ENCODE assay signal across 26 cellular contexts in genomic region chr2:101162561-101163330, GRCh38. TPM values are rescaled to one million over a fixed set of nuclear protein-coding genes. Genes with fewer than 3 reads are reported as not detected.
A peak's percentile ranks its signal among the peaks of the same experiment; 100 is the strongest.
DNase-seq lines count a peak whose midpoint lies in the region; ATAC-seq, FAIRE-seq and TF ChIP-seq lines count a peak whose summit lies in the region.
"Had no signal": no experiment of that assay in that cellular context is flagged by ENCODE, and none has a peak within 500 bp of the region (broad histone marks: within the 10 kb centered on the region; RNA-seq: fewer than 3 reads in every experiment).

No MANE protein-coding gene starts in this region.

- H3K9me3 ChIP-seq in endothelial cell of umbilical vein (replicated peaks; ENCODE audit: control insufficient read depth, insufficient read depth, low read length) = no peaks in the 10 kb centered on the region
- H3K9me3 ChIP-seq: neutrophil, testis had no signal

- H3K9me3 Mint-ChIP-seq in HFFc6 = no peaks in the 10 kb centered on the region; the same call in 1 of the 2 replicates

- CTCF ChIA-PET in endothelial cell of umbilical vein (lab: Charles Lee) = interaction anchor here (0.8 to 2.1 kb wide), 4 partner anchors 10 to 126 kb away, joined by 3 to 7 read pairs (median 6); no protein-coding TSS in a partner anchor

- H4K8ac ChIP-seq in mesendoderm (ENCODE audit: low read depth, low read length) = no peak overlapping the region

- no peak overlapping the region for H3K27ac ChIP-seq in endothelial cell of umbilical vein (ENCODE audit: insufficient read depth, low read depth, low read length)
- no peak overlapping the region for H3K27ac ChIP-seq in mesendoderm (ENCODE audit: low read depth, low read length)
- H3K27ac ChIP-seq: neutrophil, testis had no signal

- intact Hi-C loops in endothelial cell of umbilical vein (cut with micrococcal nuclease) = no loop called here

- H3K36me3 Mint-ChIP-seq in HFFc6 (ENCODE audit: low read depth) = no peaks in the 10 kb centered on the region
- H3K36me3 Mint-ChIP-seq: T-cell had no signal

- H3K79me2 ChIP-seq in endothelial cell of umbilical vein (ENCODE audit: control insufficient read depth, insufficient read depth, low read length) = no peaks in the 10 kb centered on the region
- H3K79me2 ChIP-seq in mesendoderm (ENCODE audit: control insufficient read depth, insufficient read depth, low read length) = no peaks in the 10 kb centered on the region

- H3K4me3 Mint-ChIP-seq in HFFc6 = no peak overlapping the region
- H3K4me3 Mint-ChIP-seq: activated CD8-positive, alpha-beta T cell treated with anti-CD3 and anti-CD28 coated beads, Interleukin-2, amount 10 ng/mL, durations not matched to agents 7 days and 5 days; activated T-cell treated with anti-CD3 and anti-CD28 coated beads, Interleukin-2, amount 50 U/mL, for 24 hours; CD4-positive, alpha-beta memory T cell; stimulated activated naive B cell treated with anti-CD40 and anti-IgM and Interleukin-4, amounts not matched to agents 10 μg/mL and 1 μg/mL and 100 μg/mL, for 72 hours; T-cell had no signal

- ATAC-seq in HG03521 (IDR thresholded peaks at IDR 0.05; ENCODE audit: unreplicated experiment) = no peak
- ATAC-seq: activated CD8-positive, alpha-beta T cell treated with anti-CD3 and anti-CD28 coated beads, Interleukin-2, amount 10 ng/mL, durations not matched to agents 7 days and 5 days; PC-3; stimulated activated naive B cell treated with anti-CD40 and anti-IgM and Interleukin-4, amounts not matched to agents 10 μg/mL and 1 μg/mL and 100 μg/mL, for 72 hours; T-cell had no signal

- no peak overlapping the region for H4K5ac ChIP-seq in mesendoderm (ENCODE audit: low read length)

- no peak overlapping the region for H2BK15ac ChIP-seq in mesendoderm (replicated peaks; ENCODE audit: low read depth)

- H3K18ac ChIP-seq in mesendoderm (ENCODE audit: low read length) = no peak overlapping the region

- H3K9ac ChIP-seq in endothelial cell of umbilical vein (replicated peaks; ENCODE audit: extremely low read depth, insufficient read depth, low read length) (no peak overlapping the region), mesendoderm (ENCODE audit: low read length) (no peak overlapping the region)

- no peak overlapping the region for H2AK5ac ChIP-seq in mesendoderm (ENCODE audit: low read length)

- no peaks in the 10 kb centered on the region for H3K9me1 ChIP-seq in endothelial cell of umbilical vein (replicated peaks; ENCODE audit: control insufficient read depth, extremely low read depth, insufficient read depth, low read length)

- no peaks in the 10 kb centered on the region for H3K79me1 ChIP-seq in mesendoderm (ENCODE audit: low read length)

- POLR2A ChIA-PET in endothelial cell of umbilical vein (lab: Charles Lee) = no interaction called here

- TF ChIP-seq POLR2A in endothelial cell of umbilical vein (IDR thresholded peaks at IDR 0.05; ENCODE audit: low read depth, low read length) = no peak

- H3K23ac ChIP-seq in mesendoderm (ENCODE audit: low read length) = no peak overlapping the region

- no peaks in the 10 kb centered on the region for H3K4me1 Mint-ChIP-seq in HFFc6 (ENCODE audit: low read depth)
- H3K4me1 Mint-ChIP-seq: CD4-positive, alpha-beta memory T cell; T-cell had no signal

- no peaks in the 10 kb centered on the region for H4K20me1 ChIP-seq in endothelial cell of umbilical vein (replicated peaks; ENCODE audit: control insufficient read depth, extremely low read depth, insufficient read depth, low read length)

- no peak overlapping the region for H2BK5ac ChIP-seq in mesendoderm (ENCODE audit: low read length)

- no peak overlapping the region for H3K4ac ChIP-seq in mesendoderm (ENCODE audit: low read depth, low read length)

- dilution Hi-C loops in endothelial cell of umbilical vein (cut with MboI; ENCODE audit: extremely low pct_ligation_motif_present, low sequenced_read_pairs) = no loop called here

- H3K27ac Mint-ChIP-seq in HFFc6 = no peak overlapping the region
- H3K27ac Mint-ChIP-seq: activated CD8-positive, alpha-beta T cell treated with anti-CD3 and anti-CD28 coated beads, Interleukin-2, amount 10 ng/mL, durations not matched to agents 7 days and 5 days; activated T-cell treated with anti-CD3 and anti-CD28 coated beads, Interleukin-2, amount 50 U/mL, for 24 hours; stimulated activated naive B cell treated with anti-CD40 and anti-IgM and Interleukin-4, amounts not matched to agents 10 μg/mL and 1 μg/mL and 100 μg/mL, for 72 hours; T-cell had no signal

- peak; percentile 52 for FAIRE-seq in endothelial cell of umbilical vein (lab: Jason Lieb, UNC)

- H3K27me3 Mint-ChIP-seq in HFFc6 (ENCODE audit: insufficient read depth) = peaks cover 16% of the 10 kb centered on the region
- H3K27me3 Mint-ChIP-seq: activated T-cell treated with anti-CD3 and anti-CD28 coated beads, Interleukin-2, amount 50 U/mL, for 24 hours; CD4-positive, alpha-beta memory T cell; stimulated activated naive B cell treated with anti-CD40 and anti-IgM and Interleukin-4, amounts not matched to agents 10 μg/mL and 1 μg/mL and 100 μg/mL, for 72 hours; T-cell had no signal

- WGBS in mesendoderm (ENCODE audit: extremely low coverage, insufficient coverage, low lambda C conversion rate) = 100% methylated on average over 2 of the region's 9 CpGs

- no peak overlapping the region for H3K4me3 ChIP-seq in H7 (ENCODE audit: insufficient read depth, low read depth, low read length)
- H3K4me3 ChIP-seq in endothelial cell of umbilical vein (replicated peaks in 1 of 3; ENCODE audit: insufficient read depth in 1 of 3, low read depth in 1 of 3, low read length in 3 of 3) = no peak overlapping the region
- H3K4me3 ChIP-seq in mesendoderm (ENCODE audit: low read length) = no peak overlapping the region
- H3K4me3 ChIP-seq: smooth muscle cell, testis had no signal

- H2AFZ ChIP-seq in endothelial cell of umbilical vein (ENCODE audit: low read depth, low read length) = no peak overlapping the region

- TF ChIP-seq CTCF in endothelial cell of umbilical vein (IDR thresholded peaks at IDR 0.05; ENCODE audit: extremely low read depth in 1 of 2, insufficient read depth in 1 of 2, low read depth in 1 of 2, low read length in 2 of 2) = no peak
- no peak for TF ChIP-seq CTCF in HFFc6 (IDR thresholded peaks at IDR 0.05)

- H3K27me3 ChIP-seq in H7 (ENCODE audit: control insufficient read depth, insufficient read depth, low read length) (no peaks in the 10 kb centered on the region), endothelial cell of umbilical vein (ENCODE audit: control insufficient read depth in 2 of 2, insufficient read depth in 2 of 2, low read length in 2 of 2) (no peaks in the 10 kb centered on the region), mesendoderm (ENCODE audit: insufficient read depth, low read length, poor library complexity) (no peaks in the 10 kb centered on the region)
- H3K27me3 ChIP-seq: neutrophil, testis had no signal

- DNase-seq in H7 (peak; percentile 60), NCI-H2171 treated with DMSO at 0.1 percent for 48 hours (lab: John Stamatoyannopoulos, UW) (peak; percentile 50), endothelial cell of umbilical vein (ENCODE audit: low read depth, low spot score) (peak; percentile 34), mesendoderm (peak; percentile 81), SW 1271 (lab: John Stamatoyannopoulos, UW) (no peak), NCI-H2081 treated with DMSO at 0.1 percent for 48 hours (lab: John Stamatoyannopoulos, UW) (no peak), HFFc6 (no peak)
- DNase-seq: activated CD4-positive, alpha-beta T cell treated with anti-CD3 and anti-CD28 coated beads for 1 hour; activated CD8-positive, alpha-beta T cell treated with anti-CD3 and anti-CD28 coated beads, Interleukin-2, amount 10 ng/mL, durations not matched to agents 7 days and 5 days; activated naive CD4-positive, alpha-beta T cell; activated T-cell treated with anti-CD3 and anti-CD28 coated beads, Interleukin-2, amount 50 U/mL, for 24 hours; amniotic stem cell; CD4-positive, alpha-beta memory T cell; DMS79; head of caudate nucleus; NCI-H1105; NCI-H774; PC-3; Right ventricle myocardium superior; stimulated activated CD4-positive, alpha-beta T cell treated with anti-CD3 and anti-CD28 coated beads, Interleukin-2, amount 100 ng/mL, for 48 hours; stimulated activated naive B cell treated with anti-CD40 and anti-IgM and Interleukin-4, amounts not matched to agents 10 μg/mL and 1 μg/mL and 100 μg/mL, for 72 hours; T-cell; testis had no signal

- H3K4me1 ChIP-seq in endothelial cell of umbilical vein (ENCODE audit: control insufficient read depth, extremely low read depth, insufficient read depth, low read length) = peaks cover 8% of the 10 kb centered on the region
- H3K4me1 ChIP-seq in mesendoderm (ENCODE audit: control insufficient read depth, low read depth, low read length) = no peaks in the 10 kb centered on the region
- H3K4me1 ChIP-seq: testis had no signal

- no peaks in the 10 kb centered on the region for H3K36me3 ChIP-seq in H7 (replicated peaks; ENCODE audit: control insufficient read depth, insufficient read depth, low read length)
- H3K36me3 ChIP-seq in endothelial cell of umbilical vein (ENCODE audit: control insufficient read depth in 2 of 2, extremely low read depth in 1 of 2, insufficient read depth in 2 of 2, low read length in 2 of 2) = no peaks in the 10 kb centered on the region
- no peaks in the 10 kb centered on the region for H3K36me3 ChIP-seq in mesendoderm (ENCODE audit: control insufficient read depth, insufficient read depth, low read length)
- H3K36me3 ChIP-seq: neutrophil had no signal

- no peak overlapping the region for H3K56ac ChIP-seq in mesendoderm (ENCODE audit: low read length)

- no TSS peak for BruUV-seq in endothelial cell of umbilical vein (replicated peaks; lab: Mats Ljungman, UMichigan)

- peak overlapping the region; percentile 23 for H3K4me2 ChIP-seq in endothelial cell of umbilical vein (ENCODE audit: insufficient read depth, low read length)
- no peak overlapping the region for H3K4me2 ChIP-seq in mesendoderm (ENCODE audit: low read length)
- H3K4me2 ChIP-seq: smooth muscle cell had no signal

- H2BK120ac ChIP-seq in mesendoderm (ENCODE audit: low read depth, low read length) = no peak overlapping the region

TF ChIP-seq in endothelial cell of umbilical vein, 7 proteins besides CTCF, POLR2A, EP300 and RAD21 (continues in another document):
- no peak for TF ChIP-seq MYC (IDR thresholded peaks at IDR 0.05; ENCODE audit: low read depth, low read length)

RNA-seq across cellular contexts. Expression of gene TBC1D8, which starts 11.6 kb away (rescaled TPM):
- 29.8 and 53.2 TPM in 2 replicates for total RNA-seq in H7 (2014; rRNA removed; shearing (Covaris generic))
- total RNA-seq in endothelial cell of umbilical vein = 30.6 and 32.1 TPM in 2 replicates
- 26.0 and 28.5 TPM in 2 replicates for polyA plus RNA-seq in endothelial cell of umbilical vein
- polyA plus RNA-seq in endothelial cell of umbilical vein (2011; cell fraction: cytosol; rRNA removed) = 14.9 and 17.2 TPM in 2 replicates
- polyA plus RNA-seq in endothelial cell of umbilical vein (2011; cell fraction: nucleus; rRNA removed) = 151 and 159 TPM in 2 replicates
- 23.1 and 25.1 TPM in 2 replicates for polyA plus RNA-seq in endothelial cell of umbilical vein (2012)
- polyA minus RNA-seq in endothelial cell of umbilical vein = 58.0 and 77.9 TPM in 2 replicates
- polyA minus RNA-seq in endothelial cell of umbilical vein (2011; cell fraction: cytosol; rRNA and poly(A)+ RNA removed) = 6.0 TPM
- 51.3 and 85.5 TPM in 2 replicates for polyA minus RNA-seq in endothelial cell of umbilical vein (2011; cell fraction: nucleus; rRNA and poly(A)+ RNA removed)
- polyA plus RNA-seq in mesendoderm (2013, experiment 1 of 2) = 6.7 TPM
- 5.8 TPM for polyA plus RNA-seq in mesendoderm (2013, experiment 2 of 2)
- total RNA-seq in HFFc6 (2021; fragmentation: NEBNext Ultra II Directional; extraction: Animal tissue kit (Norgen Biotek cat#: 25700)) = 1 to 10 TPM; 1.2 to 2.0 (median 1.5) TPM

Comparison
In these comparisons a context has a peak if more than half of its experiments do, and no peak if none do; other contexts are left out.
1. DNase-seq: peak in H7 (single experiment), NCI-H2171 treated with DMSO at 0.1 percent for 48 hours (single experiment), endothelial cell of umbilical vein (single experiment) and mesendoderm (single experiment); none in SW 1271 (0 of 2), NCI-H2081 treated with DMSO at 0.1 percent for 48 hours (single experiment) and HFFc6 (single experiment).
2. RNA of gene TBC1D8, which starts 11.6 kb away (total RNA-seq): 30.6 to 32.1 TPM in endothelial cell of umbilical vein and 29.8 to 53.2 TPM in H7; 1.2 to 2.0 TPM in HFFc6; every median in the first group is over 10 times any median in the second.